20 cellular contexts compared by ENCODE assay signal in the genomic region with DNA sequence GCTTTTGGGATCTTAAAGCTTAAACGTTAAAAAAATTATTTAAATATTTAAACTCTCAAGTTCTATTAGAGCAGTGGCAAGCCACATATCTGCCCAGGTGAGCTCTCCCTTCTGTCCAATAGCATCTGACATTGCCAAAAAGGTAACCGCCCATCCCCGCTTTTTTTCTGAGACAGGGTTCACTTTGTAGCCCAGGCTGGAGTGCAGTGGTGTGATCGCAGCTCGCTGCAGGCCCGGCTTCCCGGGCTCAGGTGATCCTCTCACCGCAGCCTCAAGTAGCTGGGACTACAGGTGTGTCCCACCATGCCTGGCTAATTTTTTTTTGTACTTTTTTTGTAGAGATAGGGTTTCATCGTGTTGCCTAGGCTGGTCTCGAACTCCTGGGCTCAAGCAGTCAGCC.
A peak's percentile ranks its signal among the peaks of the same experiment; 100 is the strongest.
DNase-seq lines count a peak whose midpoint lies in the region; ATAC-seq and TF ChIP-seq lines count a peak whose summit lies in the region.
"Had no signal": no experiment of that assay in that cellular context is flagged by ENCODE, and none has a peak within 500 bp of the region (broad histone marks: within the 10 kb centered on the region; RNA-seq: fewer than 3 reads in every experiment).

No MANE protein-coding gene starts in this region.

- 75 to 85% methylated on average over 10 of the region's 10 CpGs for WGBS in upper lobe of left lung, 2 donors
- WGBS in mesenchymal stem cell, result 95% methylated on average over 10 of the region's 10 CpGs

- H3K23ac ChIP-seq in mesenchymal stem cell (ENCODE audit: low read length in 2 of 2), result no peak overlapping the region

- no peak overlapping the region for H2BK5ac ChIP-seq in mesenchymal stem cell (ENCODE audit: low read depth, low read length, poor library complexity, severe bottlenecking)

- H3K27me3 Mint-ChIP-seq in T-helper 17 cell (no peaks in the 10 kb centered on the region), progenitor cell of endocrine pancreas (no peaks in the 10 kb centered on the region)
- H3K27me3 Mint-ChIP-seq: B cell; CD4-positive, CD25-positive, alpha-beta regulatory T cell had no signal

- no peak overlapping the region for H2BK15ac ChIP-seq in mesenchymal stem cell (ENCODE audit: low read depth, poor library complexity, severe bottlenecking)

- H3K4ac ChIP-seq in mesenchymal stem cell (ENCODE audit: low read depth in 1 of 2, low read length in 2 of 2), result no peak overlapping the region

- H3K4me1 Mint-ChIP-seq in T-helper 17 cell, result peaks cover 37% of the 10 kb centered on the region
- H3K4me1 Mint-ChIP-seq in progenitor cell of endocrine pancreas (ENCODE audit: low read depth), result peaks cover 12% of the 10 kb centered on the region

- no peak overlapping the region for H2BK12ac ChIP-seq in mesenchymal stem cell (ENCODE audit: low read length in 2 of 2)

- no peak overlapping the region for H3K9ac ChIP-seq in mesenchymal stem cell (ENCODE audit: low read length)
- H3K9ac ChIP-seq: BLaER1 treated with 17β-estradiol and CSF1 and Interleukin-3, amounts not matched to agents 10 nM and 100 nM had no signal

- H3K27ac Mint-ChIP-seq in T-helper 17 cell (peak overlapping the region; percentile 41), progenitor cell of endocrine pancreas (peak overlapping the region; percentile 49)
- H3K27ac Mint-ChIP-seq: HFFc6 had no signal

- no peak overlapping the region for H3K18ac ChIP-seq in mesenchymal stem cell (ENCODE audit: low read depth in 1 of 2, low read length in 2 of 2)

- no peaks in the 10 kb centered on the region for H3K9me3 Mint-ChIP-seq in progenitor cell of endocrine pancreas (ENCODE audit: low read depth)
- H3K9me3 Mint-ChIP-seq: CD4-positive, CD25-positive, alpha-beta regulatory T cell; HFFc6 had no signal

- H2AFZ ChIP-seq in mesenchymal stem cell (ENCODE audit: low read depth, low read length), result no peak overlapping the region

- H4K8ac ChIP-seq in mesenchymal stem cell (ENCODE audit: low read length), result no peak overlapping the region

- DNase-seq in T-helper 17 cell (no peak), left lung (no peak), progenitor cell of endocrine pancreas (ENCODE audit: low spot score, unreplicated experiment) (no peak), upper lobe of left lung (peak; percentile 42 to 63), CD1c-positive myeloid dendritic cell (ENCODE audit: extremely low spot score) (no peak), mesenchymal stem cell (no peak)
- DNase-seq: Caco-2; CD4-positive, CD25-positive, alpha-beta regulatory T cell; DMS153; DMS79; GDM1; GOT3; H7; HFFc6 had no signal

- no peak overlapping the region for H2BK120ac ChIP-seq in mesenchymal stem cell (ENCODE audit: low read depth, low read length)

- no peak overlapping the region for H3K4me2 ChIP-seq in mesenchymal stem cell (ENCODE audit: low read length, poor library complexity, severe bottlenecking)
- H3K4me2 ChIP-seq: BLaER1 treated with 17β-estradiol and CSF1 and Interleukin-3, amounts not matched to agents 10 nM and 100 nM had no signal

- H3K4me1 ChIP-seq in left lung, result peaks cover 0 to 6% of the 10 kb centered on the region in 2 donors
- peaks cover 0 to 17% (median 7%) of the 10 kb centered on the region in 4 donors for H3K4me1 ChIP-seq in upper lobe of left lung
- peaks cover 7% of the 10 kb centered on the region for H3K4me1 ChIP-seq in mesenchymal stem cell (ENCODE audit: control insufficient read depth, insufficient read depth, low read depth, low read length)

- H3K36me3 Mint-ChIP-seq in T-helper 17 cell (ENCODE audit: low read depth), result peaks cover 10% of the 10 kb centered on the region
- H3K36me3 Mint-ChIP-seq in progenitor cell of endocrine pancreas (ENCODE audit: insufficient read depth), result peaks cover 7% of the 10 kb centered on the region

- H3K27me3 ChIP-seq in left lung, result no peaks in the 10 kb centered on the region
- no peaks in the 10 kb centered on the region for H3K27me3 ChIP-seq in upper lobe of left lung
- H3K27me3 ChIP-seq in mesenchymal stem cell (ENCODE audit: control insufficient read depth in 1 of 2, insufficient read depth in 1 of 2, low read length in 2 of 2), result no peaks in the 10 kb centered on the region
- H3K27me3 ChIP-seq: BLaER1 treated with 17β-estradiol and CSF1 and Interleukin-3, amounts not matched to agents 10 nM and 100 nM had no signal

- H2AK5ac ChIP-seq in mesenchymal stem cell (ENCODE audit: low read length, severe bottlenecking), result no peak overlapping the region

- TF ChIP-seq CTCF in left lung (IDR thresholded peaks at IDR 0.05) (no peak), progenitor cell of endocrine pancreas (IDR thresholded peaks at IDR 0.05; ENCODE audit: unreplicated experiment) (no peak), upper lobe of left lung (IDR thresholded peaks at IDR 0.05) (no peak)

- H3K27ac ChIP-seq in left lung, result peak overlapping the region in 1 of 2 donors; percentile 36
- peak overlapping the region in 2 of 4 donors; percentile 38 to 63 for H3K27ac ChIP-seq in upper lobe of left lung
- no peak overlapping the region for H3K27ac ChIP-seq in mesenchymal stem cell (ENCODE audit: low read length, poor library complexity, severe bottlenecking)
- H3K27ac ChIP-seq: BLaER1 treated with 17β-estradiol and CSF1 and Interleukin-3, amounts not matched to agents 10 nM and 100 nM; HL-60 had no signal

- H3K4me3 Mint-ChIP-seq in T-helper 17 cell (no peak overlapping the region), progenitor cell of endocrine pancreas (ENCODE audit: low read depth) (no peak overlapping the region)
- H3K4me3 Mint-ChIP-seq: B cell; CD4-positive, CD25-positive, alpha-beta regulatory T cell; HFFc6 had no signal

- H4K91ac ChIP-seq in mesenchymal stem cell (ENCODE audit: low read length), result no peak overlapping the region

- H3K36me3 ChIP-seq in left lung (peaks cover 0 to 32% of the 10 kb centered on the region in 2 donors), upper lobe of left lung (peaks cover 0 to 46% (median 0%) of the 10 kb centered on the region in 4 donors), mesenchymal stem cell (ENCODE audit: control insufficient read depth in 1 of 2, insufficient read depth in 2 of 2, low read depth in 1 of 2, low read length in 2 of 2) (peaks cover 24 to 57% of the 10 kb centered on the region in 2 experiments)

- H3K79me1 ChIP-seq in mesenchymal stem cell (replicated peaks; ENCODE audit: low read length, poor library complexity, severe bottlenecking), result peaks cover 32% of the 10 kb centered on the region

- no peak for ATAC-seq in T-helper 17 cell
- peak; percentile 64 for ATAC-seq in left lung
- ATAC-seq in upper lobe of left lung (ENCODE audit: low FRiP score in 2 of 2), result peak in 1 of 2 donors; percentile 65
- no peak for ATAC-seq in HG02759 (IDR thresholded peaks at IDR 0.05; ENCODE audit: unreplicated experiment)
- ATAC-seq in GM21786 (IDR thresholded peaks at IDR 0.05; ENCODE audit: unreplicated experiment), result no peak
- ATAC-seq: HCT116 had no signal

- H3K14ac ChIP-seq in mesenchymal stem cell (ENCODE audit: low read length in 2 of 2), result no peak overlapping the region

- no peak overlapping the region for H3K4me3 ChIP-seq in left lung
- no peak overlapping the region for H3K4me3 ChIP-seq in upper lobe of left lung
- no peak overlapping the region for H3K4me3 ChIP-seq in mesenchymal stem cell (ENCODE audit: insufficient read depth in 1 of 2, low read depth in 1 of 2, low read length in 2 of 2)
- H3K4me3 ChIP-seq: BLaER1 treated with 17β-estradiol and CSF1 and Interleukin-3, amounts not matched to agents 10 nM and 100 nM had no signal

- TF ChIP-seq EP300 in upper lobe of left lung (IDR thresholded peaks at IDR 0.05), result no peak

- intact Hi-C loops in left lung (cut with DNase I), result no loop called here

- TF ChIP-seq POLR2A in upper lobe of left lung (IDR thresholded peaks at IDR 0.05), result no peak

- H3K9me3 ChIP-seq in T-helper 17 cell (ENCODE audit: control insufficient read depth, low read length, poor library complexity, severe bottlenecking) (no peaks in the 10 kb centered on the region), left lung (no peaks in the 10 kb centered on the region), upper lobe of left lung (no peaks in the 10 kb centered on the region), mesenchymal stem cell (ENCODE audit: control insufficient read depth, low read length) (no peaks in the 10 kb centered on the region)
- H3K9me3 ChIP-seq: BLaER1 treated with 17β-estradiol and CSF1 and Interleukin-3, amounts not matched to agents 10 nM and 100 nM; Caco-2 had no signal

Comparison
In these comparisons a context has a peak if more than half of its experiments do, and no peak if none do; other contexts are left out.
1. DNase-seq: peak in upper lobe of left lung (2 of 2); none in T-helper 17 cell (0 of 3), left lung (0 of 2), progenitor cell of endocrine pancreas (single experiment), CD1c-positive myeloid dendritic cell (single experiment) and mesenchymal stem cell (single experiment).